In genomic region chr4:111722321-111722720, GRCh38 we compare ENCODE assay signal across 21 cellular contexts.
"Had no signal": no experiment of that assay in that cellular context is flagged by ENCODE, and none has a peak within 500 bp of the region (broad histone marks: within the 10 kb centered on the region; RNA-seq: fewer than 3 reads in every experiment).

No MANE protein-coding gene starts in this region.

- FAIRE-seq: urothelium cell line had no signal

- ATAC-seq: natural killer cell; right cardiac atrium; sciatic nerve; stimulated activated effector memory CD8-positive, alpha-beta T cell treated with anti-CD3 and anti-CD28 coated beads, Interleukin-12 subunit alpha, Interleukin-12 subunit beta, amount 100 ng/mL, for 72 hours; upper lobe of right lung had no signal

- H3K4me1 ChIP-seq: left ventricle myocardium inferior, prostate gland, spleen, suprapubic skin, tibial artery, upper lobe of right lung had no signal

- DNase-seq: islet precursor cell; left ventricle myocardium inferior; naive B cell; natural killer cell; nephron progenitor cell; ovary; retina; right cardiac atrium; spleen; stimulated activated CD4-positive, alpha-beta T cell treated with anti-CD3 and anti-CD28 coated beads, Interleukin-4, amount 100 ng/mL, for 24 hours; stimulated activated naive CD4-positive, alpha-beta T cell; tibial artery; trophoblast cell; upper lobe of right lung had no signal

- H3K36me3 ChIP-seq: left ventricle myocardium inferior, ovary, prostate gland, spleen, suprapubic skin, thoracic aorta, tibial artery, upper lobe of right lung had no signal

- H3K4me3 ChIP-seq: left ventricle myocardium inferior, ovary, prostate gland, skin epidermis, spleen, suprapubic skin, thoracic aorta, tibial artery, upper lobe of right lung had no signal

- H3K27ac ChIP-seq: left ventricle myocardium inferior, ovary, prostate gland, skin epidermis, spleen, suprapubic skin, thoracic aorta, tibial artery, upper lobe of right lung had no signal

- H3K27me3 ChIP-seq: ovary, spleen, suprapubic skin, tibial artery, upper lobe of right lung had no signal

- H3K9me3 ChIP-seq: left ventricle myocardium inferior, ovary, prostate gland, spleen, suprapubic skin, thoracic aorta, tibial artery, upper lobe of right lung had no signal
